ENCODE assay signal across 12 cellular contexts in genomic region chr12:12007713-12008231, GRCh38.
DNase-seq lines count a peak whose midpoint lies in the region; ATAC-seq and TF ChIP-seq lines count a peak whose summit lies in the region.
"Had no signal": no experiment of that assay in that cellular context is flagged by ENCODE, and none has a peak within 500 bp of the region (broad histone marks: within the 10 kb centered on the region; RNA-seq: fewer than 3 reads in every experiment).

No MANE protein-coding gene starts in this region.

- no peak for ATAC-seq in CD4-positive, alpha-beta T cell (ENCODE audit: poor library complexity)
- ATAC-seq in naive thymus-derived CD4-positive, alpha-beta T cell: no peak
- no peak for ATAC-seq in GM19023 (IDR thresholded peaks at IDR 0.05; ENCODE audit: unreplicated experiment)
- no peak for ATAC-seq in HG02623 (IDR thresholded peaks at IDR 0.05; ENCODE audit: unreplicated experiment)
- ATAC-seq: upper lobe of right lung had no signal

- POLR2A ChIA-PET in CD4-positive, alpha-beta T cell (lab: Charles Lee): interaction anchor here (0.6 to 1.4 kb wide), 9 partner anchors 8 to 358 kb away, joined by 3 to 6 read pairs (median 3); partner anchors contain the start of genes BORCS5 and ETV6
- POLR2A ChIA-PET in naive thymus-derived CD4-positive, alpha-beta T cell (lab: Charles Lee): interaction anchor here (1.0 to 3.7 kb wide), 2 partner anchors 9 to 18 kb away, joined by 3 to 27 read pairs; no protein-coding TSS in a partner anchor

- H3K4me3 ChIP-seq in HUES6 (ENCODE audit: low read depth, low read length) (no peak overlapping the region), right atrium auricular region (no peak overlapping the region)
- peak overlapping the region; percentile 7 for H3K4me3 ChIP-seq in naive thymus-derived CD4-positive, alpha-beta T cell (ENCODE audit: low read length)
- H3K4me3 ChIP-seq: Peyer's patch, upper lobe of right lung had no signal

- H3K4me1 Mint-ChIP-seq in CD4-positive, alpha-beta T cell (ENCODE audit: low read depth): peaks cover 84% of the 10 kb centered on the region
- H3K4me1 Mint-ChIP-seq in naive thymus-derived CD4-positive, alpha-beta T cell: peaks cover 53 to 86% (median 80%) of the 10 kb centered on the region in 7 donors
- H3K4me1 Mint-ChIP-seq in endothelial cell (ENCODE audit: unreplicated experiment): peaks cover 42% of the 10 kb centered on the region

- no peak for TF ChIP-seq CTCF in CD4-positive, alpha-beta T cell (IDR thresholded peaks at IDR 0.05)
- TF ChIP-seq CTCF in right atrium auricular region (IDR thresholded peaks at IDR 0.05): no peak
- no peak for TF ChIP-seq CTCF in endothelial cell (IDR thresholded peaks at IDR 0.05; ENCODE audit: unreplicated experiment)

- no peak overlapping the region for H3K9ac ChIP-seq in HUES6 (ENCODE audit: low read length)

- H3K9me3 ChIP-seq in CD4-positive, alpha-beta T cell (ENCODE audit: control insufficient read depth, low read length): no peaks in the 10 kb centered on the region
- no peaks in the 10 kb centered on the region for H3K9me3 ChIP-seq in HUES6 (ENCODE audit: control insufficient read depth, insufficient read depth, low read depth, low read length)
- H3K9me3 ChIP-seq in naive thymus-derived CD4-positive, alpha-beta T cell (ENCODE audit: control insufficient read depth in 2 of 3, low read length in 3 of 3): no peaks in the 10 kb centered on the region
- no peaks in the 10 kb centered on the region for H3K9me3 ChIP-seq in right atrium auricular region
- H3K9me3 ChIP-seq: Peyer's patch, upper lobe of right lung had no signal

- H3K27me3 Mint-ChIP-seq in CD4-positive, alpha-beta T cell: no peaks in the 10 kb centered on the region
- H3K27me3 Mint-ChIP-seq in naive thymus-derived CD4-positive, alpha-beta T cell: peaks cover 0 to 9% (median 0%) of the 10 kb centered on the region in 5 donors
- H3K27me3 Mint-ChIP-seq in endothelial cell (ENCODE audit: unreplicated experiment): peaks cover 2% of the 10 kb centered on the region

- no peak for DNase-seq in CD4-positive, alpha-beta T cell
- peak; percentile 58 to 63 for DNase-seq in activated T-cell treated with anti-CD3 and anti-CD28 coated beads, Interleukin-2, amount 50 U/mL, for 48 hours
- DNase-seq in naive thymus-derived CD4-positive, alpha-beta T cell: peak in 1 of 9 donors; percentile 26
- no peak for DNase-seq in right atrium auricular region (ENCODE audit: low spot score)
- no peak for DNase-seq in endothelial cell (ENCODE audit: low spot score)
- DNase-seq: NCI-H1105 treated with DMSO at 0.1 percent for 48 hours, Peyer's patch, SW 1271, upper lobe of right lung had no signal

- H3K27ac Mint-ChIP-seq in CD4-positive, alpha-beta T cell: peak overlapping the region; percentile 96
- H3K27ac Mint-ChIP-seq in naive thymus-derived CD4-positive, alpha-beta T cell: peak overlapping the region; percentile 83 to 96 (median 90)
- no peak overlapping the region for H3K27ac Mint-ChIP-seq in endothelial cell (ENCODE audit: unreplicated experiment)

- H3K27me3 ChIP-seq in CD4-positive, alpha-beta T cell (ENCODE audit: control insufficient read depth, insufficient read depth, low read length): no peaks in the 10 kb centered on the region
- H3K27me3 ChIP-seq in HUES6 (ENCODE audit: control insufficient read depth, insufficient read depth, low read length) (no peaks in the 10 kb centered on the region), right atrium auricular region (no peaks in the 10 kb centered on the region)
- no peaks in the 10 kb centered on the region for H3K27me3 ChIP-seq in naive thymus-derived CD4-positive, alpha-beta T cell (ENCODE audit: control insufficient read depth in 2 of 2, insufficient read depth in 2 of 2, low read length in 2 of 2)
- H3K27me3 ChIP-seq: Peyer's patch, upper lobe of right lung had no signal

- H3K36me3 Mint-ChIP-seq in CD4-positive, alpha-beta T cell (ENCODE audit: low read depth): no peaks in the 10 kb centered on the region
- peaks cover 0 to 34% (median 3%) of the 10 kb centered on the region in 5 donors for H3K36me3 Mint-ChIP-seq in naive thymus-derived CD4-positive, alpha-beta T cell
- H3K36me3 Mint-ChIP-seq in endothelial cell (ENCODE audit: low read depth, unreplicated experiment): peaks cover 6% of the 10 kb centered on the region

- H3K4me1 ChIP-seq in HUES6 (ENCODE audit: control insufficient read depth, insufficient read depth, low read length) (peaks cover 35% of the 10 kb centered on the region), right atrium auricular region (peaks cover 0 to 10% of the 10 kb centered on the region in 2 donors)
- peaks cover 44 to 53% of the 10 kb centered on the region in 2 donors for H3K4me1 ChIP-seq in naive thymus-derived CD4-positive, alpha-beta T cell (ENCODE audit: control insufficient read depth in 2 of 2, insufficient read depth in 2 of 2, low read length in 2 of 2)

- H3K27ac ChIP-seq in CD4-positive, alpha-beta T cell (ENCODE audit: low read depth, low read length): peak overlapping the region; percentile 74
- H3K27ac ChIP-seq in HUES6 (ENCODE audit: low read depth, low read length) (peak overlapping the region; percentile 83; the same call in 1 of the 2 replicates), right atrium auricular region (no peak overlapping the region)
- H3K27ac ChIP-seq in naive thymus-derived CD4-positive, alpha-beta T cell (ENCODE audit: low read depth, low read length): no peak overlapping the region
- H3K27ac ChIP-seq: upper lobe of right lung had no signal

- H3K9me3 Mint-ChIP-seq in CD4-positive, alpha-beta T cell: no peaks in the 10 kb centered on the region
- H3K9me3 Mint-ChIP-seq in naive thymus-derived CD4-positive, alpha-beta T cell: peaks cover 0 to 12% (median 0%) of the 10 kb centered on the region in 11 donors
- no peaks in the 10 kb centered on the region for H3K9me3 Mint-ChIP-seq in endothelial cell (ENCODE audit: unreplicated experiment)

- peak overlapping the region; percentile 78 for H3K4me3 Mint-ChIP-seq in CD4-positive, alpha-beta T cell
- peak overlapping the region; percentile 23 to 88 (median 79) for H3K4me3 Mint-ChIP-seq in naive thymus-derived CD4-positive, alpha-beta T cell
- H3K4me3 Mint-ChIP-seq in endothelial cell (ENCODE audit: unreplicated experiment): no peak overlapping the region

- H3K36me3 ChIP-seq in HUES6 (ENCODE audit: control insufficient read depth, insufficient read depth, low read length) (no peaks in the 10 kb centered on the region), right atrium auricular region (no peaks in the 10 kb centered on the region)
- H3K36me3 ChIP-seq in naive thymus-derived CD4-positive, alpha-beta T cell (ENCODE audit: control insufficient read depth in 2 of 3, insufficient read depth in 3 of 3, low read length in 3 of 3): no peaks in the 10 kb centered on the region
- H3K36me3 ChIP-seq: Peyer's patch, upper lobe of right lung had no signal

- intact Hi-C loops in CD4-positive, alpha-beta T cell (cut with DNase I, micrococcal nuclease): loop anchor here in 1 of 2 experiments (5.0 to 10.0 kb wide), 2 partner anchors 53 to 355 kb away; no protein-coding TSS in a partner anchor
- intact Hi-C loops in naive thymus-derived CD4-positive, alpha-beta T cell (cut with micrococcal nuclease): loop anchor here (5.0 to 10.0 kb wide), 7 partner anchors 90 to 717 kb away; partner anchors contain the start of gene CDKN1B (in 1 of the 2)

- CTCF ChIA-PET in CD4-positive, alpha-beta T cell (lab: Charles Lee): interaction anchor here (2.3 to 4.5 kb wide), 3 partner anchors 24 to 320 kb away, joined by 5 to 29 read pairs (median 28); no protein-coding TSS in a partner anchor
- CTCF ChIA-PET in naive thymus-derived CD4-positive, alpha-beta T cell (lab: Charles Lee): interaction anchor here (0.7 to 3.3 kb wide), 5 partner anchors 9 to 427 kb away, joined by 3 to 11 read pairs (median 4); no protein-coding TSS in a partner anchor

Comparison
In these comparisons a context has a peak if more than half of its experiments do, and no peak if none do; other contexts are left out.
1. DNase-seq: peak in activated T-cell treated with anti-CD3 and anti-CD28 coated beads, Interleukin-2, amount 50 U/mL, for 48 hours (2 of 2); none in CD4-positive, alpha-beta T cell (0 of 10), right atrium auricular region (single experiment) and endothelial cell (single experiment).
2. H3K27ac ChIP-seq: peak in CD4-positive, alpha-beta T cell (single experiment) and HUES6 (single experiment); none in naive thymus-derived CD4-positive, alpha-beta T cell (single experiment) and right atrium auricular region (0 of 2).